Comparison of ENCODE assay signal across 24 cellular contexts in the genomic region with DNA sequence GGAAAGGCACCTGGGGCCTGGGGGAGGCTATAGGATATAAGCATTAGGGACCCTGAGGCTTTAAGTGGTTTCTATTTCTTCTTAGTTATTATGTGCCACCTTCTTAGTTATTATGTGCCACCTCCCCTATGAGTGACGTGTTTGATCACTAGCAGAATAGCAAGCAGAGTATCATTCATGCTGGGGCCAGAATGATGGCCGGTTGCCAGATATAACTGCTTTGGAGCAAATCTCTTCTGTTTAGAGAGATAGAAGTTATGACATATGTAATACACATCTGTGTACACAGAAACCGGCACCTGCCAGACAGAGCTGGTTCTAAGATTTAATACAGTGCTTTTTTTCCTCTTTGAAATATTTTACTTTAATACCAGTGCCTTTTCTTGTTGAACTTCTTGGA. TPM values are rescaled to one million over a fixed set of nuclear protein-coding genes. Genes with fewer than 3 reads are reported as not detected.
A peak's percentile ranks its signal among the peaks of the same experiment; 100 is the strongest.
DNase-seq lines count a peak whose midpoint lies in the region; ATAC-seq and TF ChIP-seq lines count a peak whose summit lies in the region.
"Had no signal": no experiment of that assay in that cellular context is flagged by ENCODE, and none has a peak within 500 bp of the region (broad histone marks: within the 10 kb centered on the region; RNA-seq: fewer than 3 reads in every experiment).

No MANE protein-coding gene starts in this region.

- intact Hi-C loops in heart left ventricle (cut with DNase I): loop anchor here in 1 of 10 donors (10.0 kb wide), 1 partner anchor 144 kb away; no protein-coding TSS in a partner anchor

- H3K27ac ChIP-seq in Karpas-422 (ENCODE audit: low read length) (no peak overlapping the region), heart left ventricle (no peak overlapping the region)
- H3K27ac ChIP-seq: cardiac muscle cell, dorsolateral prefrontal cortex, neutrophil, skin epidermis, thoracic aorta had no signal

- 0 out of 2 replicates have a peak, but pooled peaks cover 3% of the 10 kb centered on the region for H4K20me1 ChIP-seq in Karpas-422 (ENCODE audit: insufficient read depth, low read depth, low read length)

- H3K27ac Mint-ChIP-seq in nephron: peak overlapping the region; percentile 23 to 41 (median 26)
- H3K27ac Mint-ChIP-seq: activated CD4-positive, alpha-beta T cell treated with anti-CD3 and anti-CD28 coated beads for 36 hours; activated T-cell treated with anti-CD3 and anti-CD28 coated beads, Interleukin-2, amount 50 U/mL, for 72 hours; CD8-positive, alpha-beta T cell; HFFc6; stimulated activated memory B cell treated with anti-CD40 and anti-IgM and Interleukin-4, amounts not matched to agents 10 μg/mL and 1 μg/mL and 100 μg/mL, for 72 hours had no signal

- H3K9ac ChIP-seq in Karpas-422 (ENCODE audit: low read length): no peak overlapping the region

- no peaks in the 10 kb centered on the region for H3K9me3 Mint-ChIP-seq in nephron
- H3K9me3 Mint-ChIP-seq: activated T-cell treated with anti-CD3 and anti-CD28 coated beads, Interleukin-2, amount 50 U/mL, for 72 hours; CD8-positive, alpha-beta T cell; HFFc6; stimulated activated memory B cell treated with anti-CD40 and anti-IgM and Interleukin-4, amounts not matched to agents 10 μg/mL and 1 μg/mL and 100 μg/mL, for 72 hours had no signal

- H3K4me2 ChIP-seq in Karpas-422 (ENCODE audit: low read depth, low read length, poor library complexity, severe bottlenecking): no peak overlapping the region

- no peak for ATAC-seq in heart left ventricle
- no peak for ATAC-seq in HG03025 (IDR thresholded peaks at IDR 0.05; ENCODE audit: low FRiP score, unreplicated experiment)
- ATAC-seq: activated CD4-positive, alpha-beta T cell treated with anti-CD3 and anti-CD28 coated beads for 36 hours; activated T-cell treated with anti-CD3 and anti-CD28 coated beads, Interleukin-2, amount 50 U/mL, for 72 hours; CD8-positive, alpha-beta T cell; stimulated activated memory B cell treated with anti-CD40 and anti-IgM and Interleukin-4, amounts not matched to agents 10 μg/mL and 1 μg/mL and 100 μg/mL, for 72 hours had no signal

- H3K27me3 Mint-ChIP-seq in nephron (ENCODE audit: low read depth): peaks cover 3% of the 10 kb centered on the region

- no peak overlapping the region for H3K4me3 ChIP-seq in Karpas-422 (ENCODE audit: low read length)
- H3K4me3 ChIP-seq in choroid plexus epithelial cell (ENCODE audit: low read depth, low read length): no peak overlapping the region
- H3K4me3 ChIP-seq in heart left ventricle: no peak overlapping the region
- H3K4me3 ChIP-seq: cardiac muscle cell, dorsolateral prefrontal cortex, skin epidermis, thoracic aorta had no signal

- H3K27me3 ChIP-seq in Karpas-422 (ENCODE audit: low read length): no peaks in the 10 kb centered on the region
- peaks cover 0 to 10% (median 0%) of the 10 kb centered on the region in 9 donors for H3K27me3 ChIP-seq in heart left ventricle
- H3K27me3 ChIP-seq: cardiac muscle cell, neutrophil had no signal

- TF ChIP-seq POLR2A in heart left ventricle (IDR thresholded peaks at IDR 0.05): no peak

- 73 to 79% (median 76%) methylated on average over 3 of the region's 3 CpGs for WGBS in heart left ventricle, 4 donors

- no peak for TF ChIP-seq CTCF in choroid plexus epithelial cell (conservative IDR thresholded peaks at IDR 0.05; ENCODE audit: low read depth, low read length)
- TF ChIP-seq CTCF in nephron (IDR thresholded peaks at IDR 0.05; ENCODE audit: unreplicated experiment in 3 of 3): no peak
- TF ChIP-seq CTCF in heart left ventricle (IDR thresholded peaks at IDR 0.05): no peak

- H3K4me1 ChIP-seq in Karpas-422 (ENCODE audit: low read length) (no peaks in the 10 kb centered on the region), heart left ventricle (no peaks in the 10 kb centered on the region)

- no peaks in the 10 kb centered on the region for H3K79me2 ChIP-seq in Karpas-422 (ENCODE audit: low read length)

- peaks cover under 1% of the 10 kb centered on the region for H3K4me1 Mint-ChIP-seq in nephron
- H3K4me1 Mint-ChIP-seq: activated CD4-positive, alpha-beta T cell treated with anti-CD3 and anti-CD28 coated beads for 36 hours; stimulated activated memory B cell treated with anti-CD40 and anti-IgM and Interleukin-4, amounts not matched to agents 10 μg/mL and 1 μg/mL and 100 μg/mL, for 72 hours had no signal

- peaks cover 27% of the 10 kb centered on the region for H3K36me3 Mint-ChIP-seq in nephron (ENCODE audit: low read depth)
- H3K36me3 Mint-ChIP-seq: CD8-positive, alpha-beta T cell; stimulated activated memory B cell treated with anti-CD40 and anti-IgM and Interleukin-4, amounts not matched to agents 10 μg/mL and 1 μg/mL and 100 μg/mL, for 72 hours had no signal

- no peaks in the 10 kb centered on the region for H3K9me3 ChIP-seq in Karpas-422 (ENCODE audit: low read length)
- no peaks in the 10 kb centered on the region for H3K9me3 ChIP-seq in heart left ventricle
- H3K9me3 ChIP-seq: neutrophil, thoracic aorta had no signal

- DNase-seq in Karpas-422 (peak; percentile 31), NCI-H1694 treated with DMSO at 0.1 percent for 48 hours (lab: John Stamatoyannopoulos, UW) (peak; percentile 74), choroid plexus epithelial cell (ENCODE audit: low read depth) (peak; percentile 27), heart left ventricle (no peak), AML-193 (lab: John Stamatoyannopoulos, UW) (no peak)
- DNase-seq: activated CD4-positive, alpha-beta T cell treated with anti-CD3 and anti-CD28 coated beads for 36 hours; activated naive CD4-positive, alpha-beta T cell treated with anti-CD3 and anti-CD28 coated beads, Interleukin-2, amount 50 U/mL, for 16 hours; activated T-cell treated with anti-CD3 and anti-CD28 coated beads, Interleukin-2, amount 50 U/mL, for 72 hours; CD8-positive, alpha-beta T cell; DND-41; dorsolateral prefrontal cortex; HFFc6; Kasumi-1; NCI-H1048; NCI-H82; SIG-M5 had no signal

- H3K4me3 Mint-ChIP-seq in nephron: no peak overlapping the region
- H3K4me3 Mint-ChIP-seq: activated CD4-positive, alpha-beta T cell treated with anti-CD3 and anti-CD28 coated beads for 36 hours; activated T-cell treated with anti-CD3 and anti-CD28 coated beads, Interleukin-2, amount 50 U/mL, for 72 hours; CD8-positive, alpha-beta T cell; HFFc6; stimulated activated memory B cell treated with anti-CD40 and anti-IgM and Interleukin-4, amounts not matched to agents 10 μg/mL and 1 μg/mL and 100 μg/mL, for 72 hours had no signal

- H3K36me3 ChIP-seq in Karpas-422 (ENCODE audit: insufficient read depth, low read length) (no peaks in the 10 kb centered on the region), heart left ventricle (no peaks in the 10 kb centered on the region)
- H3K36me3 ChIP-seq: cardiac muscle cell, neutrophil, thoracic aorta had no signal

- H3K9me2 ChIP-seq in Karpas-422 (replicated peaks; ENCODE audit: insufficient read depth, low read length): no peaks in the 10 kb centered on the region

- no peak overlapping the region for H2AFZ ChIP-seq in Karpas-422 (ENCODE audit: low read length)

RNA-seq across cellular contexts. Expression of a gene that starts 29.4 kb away (rescaled TPM):
- not detected in 2 replicates for total RNA-seq in Karpas-422 (2014; rRNA removed; shearing (Covaris generic); ENCODE audit: low replicate concordance)
- total RNA-seq in heart left ventricle: 10 to 100 TPM in 1 of 9 donors, 1 to 10 TPM in 2, under 1 TPM in 3, not detected in 3; 0.20 to 12.1 (median 1.1) TPM
- polyA plus RNA-seq in heart left ventricle: 1 to 10 TPM in 1 of 2 donors, under 1 TPM in 1; 0.04 to 7.2 TPM
- total RNA-seq: CD8-positive, alpha-beta T cell; HFFc6; T-helper 1 cell treated with Interleukin-12 subunit alpha and Interleukin-12 subunit beta and Interleukin-4 antibody, amounts not matched to agents 30 ng/mL and 1 ng/mL, for 36 hours had no signal

Comparison
In these comparisons a context has a peak if more than half of its experiments do, and no peak if none do; other contexts are left out.
1. DNase-seq: peak in Karpas-422 (single experiment), NCI-H1694 treated with DMSO at 0.1 percent for 48 hours (single experiment) and choroid plexus epithelial cell (single experiment); none in heart left ventricle (0 of 5) and AML-193 (0 of 2).